Comparison of ENCODE assay signal across 7 cellular contexts in the genomic region with DNA sequence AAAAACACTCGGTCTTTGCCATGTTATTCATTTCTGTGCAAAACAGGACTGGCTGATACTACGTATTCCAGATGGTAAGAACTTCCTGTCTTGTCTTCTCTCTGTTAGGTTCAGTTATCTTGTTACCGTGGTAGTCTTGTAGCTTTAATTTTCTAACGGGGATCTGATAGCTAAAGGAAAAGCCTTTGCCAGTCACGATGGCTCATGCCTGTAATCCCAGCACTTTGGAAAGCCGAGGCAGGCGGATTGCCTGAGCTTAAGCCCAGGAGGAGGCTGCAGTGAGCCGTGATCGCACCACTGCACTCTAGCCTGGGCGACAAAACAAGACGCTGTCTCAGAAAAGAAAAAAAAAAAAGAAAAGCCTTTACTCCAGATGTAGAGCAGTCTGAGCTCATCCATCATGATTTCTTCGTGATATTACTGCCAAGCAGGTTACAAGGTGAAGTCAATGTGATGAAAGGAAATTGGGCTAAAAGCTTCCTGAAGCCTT. TPM values are rescaled to one million over a fixed set of nuclear protein-coding genes. Genes with fewer than 3 reads are reported as not detected.
DNase-seq lines count a peak whose midpoint lies in the region; ATAC-seq and TF ChIP-seq lines count a peak whose summit lies in the region.

No MANE protein-coding gene starts in this region.

- 35% methylated on average over 12 of the region's 12 CpGs for WGBS in HUES64

- H3K4me1 ChIP-seq in HUES64 (ENCODE audit: insufficient read depth, low read length) (peaks cover 9% of the 10 kb centered on the region; the same call in 1 of the 2 replicates), left ventricle myocardium inferior (peaks cover 5% of the 10 kb centered on the region), upper lobe of right lung (no peaks in the 10 kb centered on the region)

- no peak for DNase-seq in activated naive CD4-positive, alpha-beta T cell treated with anti-CD3 and anti-CD28 coated beads, Interleukin-2, amount 50 U/mL, for 72 hours (ENCODE audit: low spot score in 2 of 2)
- DNase-seq in left ventricle myocardium inferior (no peak), smooth muscle cell of the brain vasculature (ENCODE audit: low read depth, low spot score) (peak; percentile 13), upper lobe of right lung (no peak), NCI-H226 (no peak), HuH-7.5 (ENCODE audit: low spot score) (no peak)

- H3K27ac Mint-ChIP-seq in activated naive CD4-positive, alpha-beta T cell treated with anti-CD3 and anti-CD28 coated beads, Interleukin-2, amount 50 U/mL, for 72 hours = peak overlapping the region; percentile 82 to 84

- intact Hi-C loops in left ventricle myocardium inferior (cut with micrococcal nuclease) (no loop called here), upper lobe of right lung (cut with DNase I) (no loop called here)

- peak overlapping the region; percentile 17; the same call in 1 of the 2 replicates for H3K27ac ChIP-seq in HUES64 (ENCODE audit: low read depth, low read length)
- no peak overlapping the region for H3K27ac ChIP-seq in left ventricle myocardium inferior (replicated peaks)
- H3K27ac ChIP-seq in upper lobe of right lung = no peak overlapping the region

- H3K9me3 ChIP-seq in HUES64 (ENCODE audit: insufficient read depth, low read depth, low read length) = no peaks in the 10 kb centered on the region
- no peaks in the 10 kb centered on the region for H3K9me3 ChIP-seq in left ventricle myocardium inferior (replicated peaks)
- H3K9me3 ChIP-seq in upper lobe of right lung = no peaks in the 10 kb centered on the region

- H3K27me3 ChIP-seq in HUES64 (ENCODE audit: insufficient read depth, low read length) = no peaks in the 10 kb centered on the region
- peaks cover 8% of the 10 kb centered on the region for H3K27me3 ChIP-seq in left ventricle myocardium inferior (ENCODE audit: low read depth)
- H3K27me3 ChIP-seq in upper lobe of right lung = no peaks in the 10 kb centered on the region

- no peaks in the 10 kb centered on the region for H3K9me3 Mint-ChIP-seq in activated naive CD4-positive, alpha-beta T cell treated with anti-CD3 and anti-CD28 coated beads, Interleukin-2, amount 50 U/mL, for 72 hours

- H3K9ac ChIP-seq in HUES64 (ENCODE audit: low read depth, low read length) = 0 out of 2 replicates have a peak overlapping the region, but pooled peaks have one; percentile 27

- H3K4me3 ChIP-seq in HUES64 (ENCODE audit: low read length) = peak overlapping the region; percentile 0; the same call in 1 of the 2 replicates
- H3K4me3 ChIP-seq in left ventricle myocardium inferior = peak overlapping the region; percentile 26
- H3K4me3 ChIP-seq in upper lobe of right lung = no peak overlapping the region

- TF ChIP-seq CTCF in left ventricle myocardium inferior (IDR thresholded peaks at IDR 0.05; ENCODE audit: borderline replicate concordance) (no peak), upper lobe of right lung (IDR thresholded peaks at IDR 0.05) (no peak)

- ATAC-seq in activated naive CD4-positive, alpha-beta T cell treated with anti-CD3 and anti-CD28 coated beads, Interleukin-2, amount 50 U/mL, for 72 hours = peak; percentile 54 to 78
- no peak for ATAC-seq in upper lobe of right lung

- no peaks in the 10 kb centered on the region for H3K36me3 Mint-ChIP-seq in activated naive CD4-positive, alpha-beta T cell treated with anti-CD3 and anti-CD28 coated beads, Interleukin-2, amount 50 U/mL, for 72 hours

- H3K36me3 ChIP-seq in HUES64 (ENCODE audit: insufficient read depth, low read length) = no peaks in the 10 kb centered on the region
- no peaks in the 10 kb centered on the region for H3K36me3 ChIP-seq in left ventricle myocardium inferior
- no peaks in the 10 kb centered on the region for H3K36me3 ChIP-seq in upper lobe of right lung

RNA-seq across cellular contexts. Expression of a gene that starts 11.1 kb away (rescaled TPM):
- 36.2 TPM for polyA plus RNA-seq in HUES64 (2013, experiment 1 of 2)
- 33.7 TPM for polyA plus RNA-seq in HUES64 (2013, experiment 2 of 2)
- 10 to 100 TPM; 50.1 to 55.3 TPM for total RNA-seq in activated naive CD4-positive, alpha-beta T cell treated with anti-CD3 and anti-CD28 coated beads, Interleukin-2, amount 50 U/mL, for 72 hours
- total RNA-seq in left ventricle myocardium inferior = 13.1 TPM
- total RNA-seq in upper lobe of right lung = 25.4 TPM

RNA-seq across cellular contexts. Expression of a gene that starts 36.3 kb away (rescaled TPM):
- polyA plus RNA-seq in HUES64 (2013, experiment 1 of 2) = 7.8 TPM
- polyA plus RNA-seq in HUES64 (2013, experiment 2 of 2) = 7.9 TPM
- total RNA-seq in activated naive CD4-positive, alpha-beta T cell treated with anti-CD3 and anti-CD28 coated beads, Interleukin-2, amount 50 U/mL, for 72 hours = 10 to 100 TPM; 43.0 to 69.4 TPM
- total RNA-seq in left ventricle myocardium inferior = 38.7 TPM
- 56.6 TPM for total RNA-seq in upper lobe of right lung
